In the genomic region with DNA sequence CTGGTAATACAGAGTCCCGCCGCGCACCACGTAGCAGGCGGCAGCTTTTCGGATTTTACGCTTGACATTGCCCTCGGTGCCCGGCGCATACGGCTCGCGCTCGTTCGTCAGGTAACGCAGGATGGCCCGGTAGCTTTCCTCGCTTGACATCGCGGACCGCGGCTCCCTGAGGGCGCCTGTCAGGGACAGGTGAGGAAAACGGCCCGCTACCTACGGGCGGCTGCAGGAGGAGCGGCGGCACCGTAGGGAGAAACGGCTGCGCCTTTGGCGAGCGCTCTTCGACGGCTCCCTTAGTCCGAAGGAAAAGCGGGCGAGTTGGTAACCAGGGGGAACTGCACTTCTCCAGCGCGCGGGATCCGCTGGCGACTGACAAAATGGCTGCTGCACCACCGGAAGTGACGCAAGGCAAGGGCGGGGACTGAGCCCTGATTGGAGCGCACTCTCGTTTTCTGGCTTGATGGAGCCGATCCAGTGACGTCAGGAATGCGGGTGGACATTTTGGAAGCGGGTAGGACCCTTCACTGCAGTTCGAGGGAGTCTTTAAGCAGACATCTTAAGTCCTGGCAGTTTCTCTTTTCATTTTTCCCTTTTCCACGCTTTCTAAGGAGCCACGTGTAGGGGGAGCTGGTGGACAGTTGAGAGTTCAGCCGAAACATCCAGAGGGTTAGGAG, we compare ENCODE assay signal across 8 cellular contexts. TPM values are rescaled to one million over a fixed set of nuclear protein-coding genes. Genes with fewer than 3 reads are reported as not detected.
DNase-seq lines count a peak whose midpoint lies in the region; ATAC-seq and TF ChIP-seq lines count a peak whose summit lies in the region.

A gene with protein sequence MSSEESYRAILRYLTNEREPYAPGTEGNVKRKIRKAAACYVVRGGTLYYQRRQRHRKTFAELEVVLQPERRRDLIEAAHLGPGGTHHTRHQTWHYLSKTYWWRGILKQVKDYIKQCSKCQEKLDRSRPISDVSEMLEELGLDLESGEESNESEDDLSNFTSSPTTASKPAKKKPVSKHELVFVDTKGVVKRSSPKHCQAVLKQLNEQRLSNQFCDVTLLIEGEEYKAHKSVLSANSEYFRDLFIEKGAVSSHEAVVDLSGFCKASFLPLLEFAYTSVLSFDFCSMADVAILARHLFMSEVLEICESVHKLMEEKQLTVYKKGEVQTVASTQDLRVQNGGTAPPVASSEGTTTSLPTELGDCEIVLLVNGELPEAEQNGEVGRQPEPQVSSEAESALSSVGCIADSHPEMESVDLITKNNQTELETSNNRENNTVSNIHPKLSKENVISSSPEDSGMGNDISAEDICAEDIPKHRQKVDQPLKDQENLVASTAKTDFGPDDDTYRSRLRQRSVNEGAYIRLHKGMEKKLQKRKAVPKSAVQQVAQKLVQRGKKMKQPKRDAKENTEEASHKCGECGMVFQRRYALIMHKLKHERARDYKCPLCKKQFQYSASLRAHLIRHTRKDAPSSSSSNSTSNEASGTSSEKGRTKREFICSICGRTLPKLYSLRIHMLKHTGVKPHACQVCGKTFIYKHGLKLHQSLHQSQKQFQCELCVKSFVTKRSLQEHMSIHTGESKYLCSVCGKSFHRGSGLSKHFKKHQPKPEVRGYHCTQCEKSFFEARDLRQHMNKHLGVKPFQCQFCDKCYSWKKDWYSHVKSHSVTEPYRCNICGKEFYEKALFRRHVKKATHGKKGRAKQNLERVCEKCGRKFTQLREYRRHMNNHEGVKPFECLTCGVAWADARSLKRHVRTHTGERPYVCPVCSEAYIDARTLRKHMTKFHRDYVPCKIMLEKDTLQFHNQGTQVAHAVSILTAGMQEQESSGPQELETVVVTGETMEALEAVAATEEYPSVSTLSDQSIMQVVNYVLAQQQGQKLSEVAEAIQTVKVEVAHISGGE (minus strand): TSS at position 368 of the 671 bp plus-strand sequence. CDS start 218 bp downstream, at position 150.

- H3K9me3 ChIP-seq in HUES6 (ENCODE audit: control insufficient read depth, insufficient read depth, low read depth, low read length): no peaks in the 10 kb centered on the region

- H3K9ac ChIP-seq in HUES6 (ENCODE audit: low read length): peak within 1 kb of the TSS; percentile 95

- peaks cover 21% of the 10 kb centered on the region for H3K36me3 ChIP-seq in HUES6 (ENCODE audit: control insufficient read depth, insufficient read depth, low read length)

- peaks cover 55% of the 10 kb centered on the region for H3K4me1 Mint-ChIP-seq in stimulated activated memory B cell treated with anti-CD40 and anti-IgM and Interleukin-4, amounts not matched to agents 10 μg/mL and 1 μg/mL and 100 μg/mL, for 72 hours

- peaks cover 35% of the 10 kb centered on the region for H3K36me3 Mint-ChIP-seq in stimulated activated memory B cell treated with anti-CD40 and anti-IgM and Interleukin-4, amounts not matched to agents 10 μg/mL and 1 μg/mL and 100 μg/mL, for 72 hours

- TF ChIP-seq CTCF in epithelial cell of proximal tubule (conservative IDR thresholded peaks at IDR 0.05; ENCODE audit: low read depth, low read length): peak; percentile 67

- ATAC-seq in GM21367 (IDR thresholded peaks at IDR 0.05; ENCODE audit: unreplicated experiment): peak; percentile 70
- peak; percentile 86 for ATAC-seq in stimulated activated memory B cell treated with anti-CD40 and anti-IgM and Interleukin-4, amounts not matched to agents 10 μg/mL and 1 μg/mL and 100 μg/mL, for 72 hours

- no peaks in the 10 kb centered on the region for H3K27me3 ChIP-seq in HUES6 (ENCODE audit: control insufficient read depth, insufficient read depth, low read length)

- DNase-seq in CD1c-positive myeloid dendritic cell (ENCODE audit: extremely low spot score): peak; percentile 100
- DNase-seq in activated CD8-positive, alpha-beta memory T cell treated with anti-CD3 and anti-CD28 coated beads for 48 hours (ENCODE audit: low read depth in 2 of 3, low spot score in 2 of 3): peak; percentile 99
- DNase-seq in epithelial cell of proximal tubule (ENCODE audit: low read depth): peak; percentile 98
- peak; percentile 100 for DNase-seq in myocyte (ENCODE audit: low read depth)
- DNase-seq in effector CD8-positive, alpha-beta T cell (lab: John Stamatoyannopoulos, UW): no peak

- H3K27ac ChIP-seq in HUES6 (ENCODE audit: low read depth, low read length): peak within 1 kb of the TSS; percentile 66

- H3K27me3 Mint-ChIP-seq in stimulated activated memory B cell treated with anti-CD40 and anti-IgM and Interleukin-4, amounts not matched to agents 10 μg/mL and 1 μg/mL and 100 μg/mL, for 72 hours: no peaks in the 10 kb centered on the region

- peak within 1 kb of the TSS; percentile 96 for H3K27ac Mint-ChIP-seq in stimulated activated memory B cell treated with anti-CD40 and anti-IgM and Interleukin-4, amounts not matched to agents 10 μg/mL and 1 μg/mL and 100 μg/mL, for 72 hours

- H3K9me3 Mint-ChIP-seq in stimulated activated memory B cell treated with anti-CD40 and anti-IgM and Interleukin-4, amounts not matched to agents 10 μg/mL and 1 μg/mL and 100 μg/mL, for 72 hours: no peaks in the 10 kb centered on the region

- peaks cover 7% of the 10 kb centered on the region; the same call in 1 of the 2 replicates for H3K4me1 ChIP-seq in HUES6 (ENCODE audit: control insufficient read depth, insufficient read depth, low read length)

- H3K4me3 ChIP-seq in HUES6 (ENCODE audit: low read depth, low read length) (peak within 1 kb of the TSS; percentile 99), epithelial cell of proximal tubule (ENCODE audit: low read depth, low read length) (peak within 1 kb of the TSS; percentile 86)

- H3K4me3 Mint-ChIP-seq in stimulated activated memory B cell treated with anti-CD40 and anti-IgM and Interleukin-4, amounts not matched to agents 10 μg/mL and 1 μg/mL and 100 μg/mL, for 72 hours: peak within 1 kb of the TSS; percentile 94

RNA-seq across cellular contexts. Expression of the gene that starts here (rescaled TPM):
- total RNA-seq in epithelial cell of proximal tubule: 11.8 and 12.8 TPM in 2 replicates
- 19.8 and 20.1 TPM in 2 replicates for total RNA-seq in myocyte
- polyA plus RNA-seq in myocyte (2012): 5.0 TPM
